Comparison of ENCODE assay signal across 20 cellular contexts in the genomic region with DNA sequence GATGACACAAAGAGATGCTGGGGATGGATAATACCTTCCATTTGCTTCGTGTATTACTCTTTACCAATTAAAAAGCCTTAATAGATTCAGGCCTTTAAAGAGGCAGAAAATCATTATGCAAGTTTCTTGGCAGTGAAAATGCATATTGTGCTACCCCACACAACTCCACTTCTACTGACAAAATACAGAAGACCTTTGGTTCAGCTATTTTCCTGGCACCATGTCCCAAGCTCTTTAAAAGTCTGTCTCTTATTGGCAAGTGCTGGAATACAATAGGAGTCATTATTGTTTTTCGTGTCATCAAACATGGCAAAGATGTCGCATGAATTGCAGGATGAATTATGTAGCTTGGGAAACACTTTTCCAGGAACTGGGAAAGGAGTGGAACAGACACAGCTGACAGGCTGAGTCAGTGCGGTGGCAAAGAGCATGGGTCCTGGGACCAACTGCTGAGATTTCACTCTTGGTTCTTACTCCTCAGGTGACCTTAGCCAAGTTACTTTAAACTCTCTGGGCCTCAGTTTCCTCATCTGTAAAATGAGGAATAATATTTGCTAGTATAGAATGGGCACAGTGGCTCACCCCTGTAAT.
"Had no signal": no experiment of that assay in that cellular context is flagged by ENCODE, and none has a peak within 500 bp of the region (broad histone marks: within the 10 kb centered on the region; RNA-seq: fewer than 3 reads in every experiment).

No MANE protein-coding gene starts in this region.

- H3K9ac ChIP-seq: parathyroid adenoma had no signal

- H3K9me3 Mint-ChIP-seq: activated T-cell treated with anti-CD3 and anti-CD28 coated beads, Interleukin-2, amount 50 U/mL, for 72 hours; natural killer cell treated with Interleukin-12 subunit alpha and Interleukin-12 subunit beta and Interleukin-15 and Interleukin-18, amount 100 ng/mL, for 72 hours had no signal

- H3K27ac ChIP-seq: adrenal gland, foreskin keratinocyte, parathyroid adenoma, sigmoid colon, spleen, uterus, WERI-Rb-1 had no signal

- ATAC-seq: activated T-cell treated with anti-CD3 and anti-CD28 coated beads, Interleukin-2, amount 50 U/mL, for 72 hours; foreskin keratinocyte; left ventricle myocardium superior; natural killer cell treated with Interleukin-12 subunit alpha and Interleukin-12 subunit beta and Interleukin-15 and Interleukin-18, amount 100 ng/mL, for 72 hours; T-helper 17 cell had no signal

- H3K27me3 ChIP-seq: adrenal gland, dorsolateral prefrontal cortex, foreskin keratinocyte, sigmoid colon, spleen, tibial nerve, uterus had no signal

- H3K36me3 ChIP-seq: adrenal gland, sigmoid colon, spleen, tibial nerve, uterus, WERI-Rb-1 had no signal

- H3K36me3 Mint-ChIP-seq: natural killer cell treated with Interleukin-12 subunit alpha and Interleukin-12 subunit beta and Interleukin-15 and Interleukin-18, amount 100 ng/mL, for 72 hours had no signal

- H2AFZ ChIP-seq: parathyroid adenoma had no signal

- DNase-seq: activated CD4-positive, alpha-beta T cell treated with anti-CD3 and anti-CD28 coated beads for 1 hour; activated CD4-positive, alpha-beta T cell treated with anti-CD3 and anti-CD28 coated beads, Interleukin-2, amount 50 U/mL, for 4 hours; activated effector memory CD4-positive, alpha-beta T cell treated with anti-CD3 and anti-CD28 coated beads, Interleukin-2, amount 50 U/mL, for 16 hours; activated naive CD4-positive, alpha-beta T cell treated with anti-CD3 and anti-CD28 coated beads, Interleukin-2, amount 50 U/mL, for 16 hours; activated T-cell treated with anti-CD3 and anti-CD28 coated beads, Interleukin-2, amount 50 U/mL, for 72 hours; adrenal gland; central memory CD4-positive, alpha-beta T cell; dorsolateral prefrontal cortex; foreskin keratinocyte; left ventricle myocardium superior; mesenchymal stem cell; sigmoid colon; spleen; stimulated activated naive CD4-positive, alpha-beta T cell; T-helper 17 cell; uterus; WERI-Rb-1 had no signal

- H3K9me3 ChIP-seq: adrenal gland, sigmoid colon, spleen, tibial nerve, uterus had no signal

- H3K4me3 Mint-ChIP-seq: activated T-cell treated with anti-CD3 and anti-CD28 coated beads, Interleukin-2, amount 50 U/mL, for 72 hours; natural killer cell treated with Interleukin-12 subunit alpha and Interleukin-12 subunit beta and Interleukin-15 and Interleukin-18, amount 100 ng/mL, for 72 hours; T-helper 17 cell had no signal

- H3K79me2 ChIP-seq: parathyroid adenoma had no signal

- H3K27ac Mint-ChIP-seq: activated T-cell treated with anti-CD3 and anti-CD28 coated beads, Interleukin-2, amount 50 U/mL, for 72 hours; natural killer cell treated with Interleukin-12 subunit alpha and Interleukin-12 subunit beta and Interleukin-15 and Interleukin-18, amount 100 ng/mL, for 72 hours; T-helper 17 cell had no signal

- H3K4me1 ChIP-seq: adrenal gland, foreskin keratinocyte, uterus had no signal

- H3K4me3 ChIP-seq: adrenal gland, sigmoid colon, spleen, tibial nerve, uterus had no signal
